15 cellular contexts compared by ENCODE assay signal in genomic region chr2:37332560-37332959, GRCh38. TPM values are rescaled to one million over a fixed set of nuclear protein-coding genes. Genes with fewer than 3 reads are reported as not detected.
DNase-seq lines count a peak whose midpoint lies in the region; ATAC-seq, FAIRE-seq and TF ChIP-seq lines count a peak whose summit lies in the region.
"Had no signal": no experiment of that assay in that cellular context is flagged by ENCODE, and none has a peak within 500 bp of the region (broad histone marks: within the 10 kb centered on the region; RNA-seq: fewer than 3 reads in every experiment).

No MANE protein-coding gene starts in this region.

- H3K4me3 Mint-ChIP-seq in effector memory CD8-positive, alpha-beta T cell, result no peak overlapping the region
- H3K4me3 Mint-ChIP-seq: B cell; CD4-positive, alpha-beta memory T cell had no signal

- POLR2A ChIA-PET in A549 (lab: Yijun Ruan, JAX), result no interaction called here
- POLR2A ChIA-PET in HEK293 (lab: Yijun Ruan, JAX), result no interaction called here
- POLR2A ChIA-PET in OCI-LY7 (lab: Charles Lee), result interaction anchor here (1.0 kb wide), 1 partner anchor 10 kb away, joined by 4 read pairs; no protein-coding TSS in a partner anchor
- POLR2A ChIA-PET in H1 (lab: Charles Lee; ENCODE audit: partially characterized antibody), result no interaction called here

- no peak overlapping the region for H3K4me3 ChIP-seq in A549
- H3K4me3 ChIP-seq in HEK293 (ENCODE audit: low read depth, low read length), result no peak overlapping the region
- no peak overlapping the region for H3K4me3 ChIP-seq in OCI-LY7 (ENCODE audit: low read depth, low read length, poor library complexity, severe bottlenecking)
- H3K4me3 ChIP-seq in H1 (ENCODE audit: extremely low read depth in 1 of 4, insufficient read depth in 2 of 4, low read depth in 3 of 4, low read length in 4 of 4), result no peak overlapping the region

- no peaks in the 10 kb centered on the region for H3K9me2 ChIP-seq in OCI-LY7 (ENCODE audit: insufficient read depth, low read length)

- DNase-seq in A549 (ENCODE audit: low read depth in 1 of 2, low spot score in 1 of 2) (no peak), OCI-LY7 (ENCODE audit: low spot score) (no peak), H1 (ENCODE audit: low read depth in 1 of 2, low spot score in 2 of 2) (no peak), T1000 (lab: John Stamatoyannopoulos, UW) (no peak), HUDEP-2 (lab: John Stamatoyannopoulos, UW; ENCODE audit: unreplicated experiment in 76 of 76) (no peak)
- DNase-seq in effector memory CD8-positive, alpha-beta T cell, result no peak
- DNase-seq: C1 segment of cervical spinal cord; CD4-positive, alpha-beta memory T cell; DMS79 treated with DMSO at 0.1 percent for 48 hours; GDM1; KBM-7 had no signal

- H3K27me3 ChIP-seq in H1 (replicated peaks in 1 of 4; ENCODE audit: control insufficient read depth in 3 of 4, extremely low read depth in 1 of 4, insufficient read depth in 3 of 4, low read length in 3 of 4), result no peaks in the 10 kb centered on the region

- H3K4me2 ChIP-seq in A549 (no peak overlapping the region), OCI-LY7 (ENCODE audit: low read length) (peak overlapping the region; percentile 52; the same call in 1 of the 2 replicates), H1 (ENCODE audit: insufficient read depth in 1 of 2, low read depth in 2 of 2, low read length in 2 of 2) (no peak overlapping the region)

- no TSS peak for BruUV-seq in OCI-LY7 (replicated peaks; lab: Mats Ljungman, UMichigan)

- no peak overlapping the region for H2BK12ac ChIP-seq in H1 (ENCODE audit: low read depth, low read length)

- WGBS in A549 (ENCODE audit: missing lambda C conversion rate), result 86% methylated on average over 3 of the region's 3 CpGs
- 85% methylated on average over 3 of the region's 3 CpGs; no CpG with 5 or more reads in 1 of the 2 experiments for WGBS in H1 (ENCODE audit: extremely low coverage in 1 of 2, insufficient coverage in 1 of 2, insufficient read length in 1 of 2, insufficient replicate concordance in 2 of 2, low coverage in 1 of 2, low lambda C conversion rate in 2 of 2, missing lambda C conversion rate in 1 of 2), 2 experiments

- peaks cover 0 to under 1% of the 10 kb centered on the region in 2 donors for H3K27me3 Mint-ChIP-seq in effector memory CD8-positive, alpha-beta T cell

- H2BK20ac ChIP-seq in H1 (ENCODE audit: low read length), result no peak overlapping the region

- intact Hi-C loops in OCI-LY7 (cut with micrococcal nuclease; ENCODE audit: unreplicated experiment), result no loop called here

- H3K79me2 ChIP-seq in OCI-LY7 (ENCODE audit: insufficient read depth, low read depth, low read length) (peaks cover 16% of the 10 kb centered on the region; the same call in 1 of the 2 replicates), H1 (ENCODE audit: control insufficient read depth in 1 of 2, insufficient read depth in 2 of 2, low read length in 2 of 2) (no peaks in the 10 kb centered on the region)

- no peaks in the 10 kb centered on the region for H3K9me3 Mint-ChIP-seq in effector memory CD8-positive, alpha-beta T cell
- H3K9me3 Mint-ChIP-seq: CD4-positive, alpha-beta memory T cell had no signal

- H3K4me1 Mint-ChIP-seq in effector memory CD8-positive, alpha-beta T cell (ENCODE audit: low read depth in 2 of 2), result no peaks in the 10 kb centered on the region
- H3K4me1 Mint-ChIP-seq: CD4-positive, alpha-beta memory T cell had no signal

- FAIRE-seq in A549 (lab: Jason Lieb, UNC) (no peak), H1 (lab: Jason Lieb, UNC) (no peak)
- FAIRE-seq: GM12892, H54 had no signal

- no peaks in the 10 kb centered on the region for H3K23me2 ChIP-seq in H1 (ENCODE audit: low read depth, low read length)

- H3K18ac ChIP-seq in H1 (ENCODE audit: extremely low read depth, low read length), result no peak overlapping the region

- no peak overlapping the region for H3K27ac Mint-ChIP-seq in effector memory CD8-positive, alpha-beta T cell
- H3K27ac Mint-ChIP-seq: B cell; CD4-positive, alpha-beta memory T cell had no signal

- CTCF ChIA-PET in A549 (lab: Yijun Ruan, JAX), result no interaction called here
- CTCF ChIA-PET in HEK293 (lab: Yijun Ruan, JAX), result no interaction called here
- CTCF ChIA-PET in OCI-LY7 (lab: Charles Lee; ENCODE audit: unreplicated experiment), result no interaction called here
- CTCF ChIA-PET in H1 (lab: Charles Lee; ENCODE audit: partially characterized antibody), result no interaction called here

- H2BK15ac ChIP-seq in H1 (ENCODE audit: low read length), result no peak overlapping the region

- TF ChIP-seq EP300 in A549 (IDR thresholded peaks at IDR 0.05) (no peak), H1 (IDR thresholded peaks at IDR 0.05; ENCODE audit: borderline replicate concordance in 1 of 2, low read depth in 2 of 2, low read length in 2 of 2) (no peak)

- H3K9me3 ChIP-seq in A549 (no peaks in the 10 kb centered on the region), HEK293 (ENCODE audit: control insufficient read depth, insufficient read depth, low read depth, low read length) (no peaks in the 10 kb centered on the region), OCI-LY7 (ENCODE audit: low read length) (no peaks in the 10 kb centered on the region), H1 (ENCODE audit: insufficient read depth in 2 of 2, low read depth in 1 of 2, low read length in 1 of 2) (no peaks in the 10 kb centered on the region)

- H3K79me1 ChIP-seq in H1 (ENCODE audit: low read depth, low read length), result no peaks in the 10 kb centered on the region

- no peak overlapping the region; a peak in 1 of 7 replicates for H3K9ac ChIP-seq in H1 (replicated peaks in 1 of 4; ENCODE audit: extremely low read depth in 1 of 4, low read depth in 3 of 4, low read length in 3 of 4)

- no peaks in the 10 kb centered on the region for H4K20me1 ChIP-seq in OCI-LY7 (ENCODE audit: insufficient read depth, low read length)
- no peaks in the 10 kb centered on the region for H4K20me1 ChIP-seq in H1 (replicated peaks in 1 of 2; ENCODE audit: control insufficient read depth in 1 of 2, insufficient read depth in 2 of 2, low read length in 2 of 2)

- no peak overlapping the region for H2BK5ac ChIP-seq in H1 (ENCODE audit: low read depth, low read length)

- H3K4me1 ChIP-seq in A549 (no peaks in the 10 kb centered on the region), HEK293 (ENCODE audit: control insufficient read depth, insufficient read depth, low read length) (peaks cover 1% of the 10 kb centered on the region), OCI-LY7 (ENCODE audit: insufficient read depth, low read length, poor library complexity, severe bottlenecking) (peaks cover 57% of the 10 kb centered on the region), H1 (replicated peaks in 1 of 4; ENCODE audit: control insufficient read depth in 3 of 4, insufficient read depth in 4 of 4, low read length in 3 of 4) (no peaks in the 10 kb centered on the region)

- no peak overlapping the region for H2AK5ac ChIP-seq in H1 (ENCODE audit: low read depth, low read length)

- no peak overlapping the region for H4K8ac ChIP-seq in H1 (ENCODE audit: extremely low read depth, insufficient read depth, low read length)

- H3K14ac ChIP-seq in H1 (ENCODE audit: insufficient read length), result no peak overlapping the region

- no peak for ATAC-seq in A549
- no peak for ATAC-seq in effector memory CD8-positive, alpha-beta T cell (replicated peaks)

- H2BK120ac ChIP-seq in H1 (replicated peaks; ENCODE audit: low read depth, low read length), result no peak overlapping the region

- H3K4ac ChIP-seq in H1 (replicated peaks; ENCODE audit: insufficient read length, low read depth, low read length), result no peak overlapping the region

- H3K36me3 Mint-ChIP-seq in effector memory CD8-positive, alpha-beta T cell (ENCODE audit: insufficient read depth), result no peaks in the 10 kb centered on the region
- H3K36me3 Mint-ChIP-seq: CD4-positive, alpha-beta memory T cell had no signal

- H3K36me3 ChIP-seq in HEK293 (ENCODE audit: control insufficient read depth in 2 of 2, insufficient read depth in 1 of 2, low read length in 2 of 2), result no peaks in the 10 kb centered on the region
- no peaks in the 10 kb centered on the region for H3K36me3 ChIP-seq in OCI-LY7 (ENCODE audit: insufficient read depth, low read length)
- H3K36me3 ChIP-seq in H1 (ENCODE audit: control insufficient read depth in 2 of 4, insufficient read depth in 4 of 4, low read length in 3 of 4), result no peaks in the 10 kb centered on the region

- H4K5ac ChIP-seq in H1 (ENCODE audit: insufficient read length, low read depth, low read length), result no peak overlapping the region

- H2AFZ ChIP-seq in OCI-LY7 (ENCODE audit: low read length) (no peak overlapping the region), H1 (ENCODE audit: low read length) (no peak overlapping the region)

- H4K91ac ChIP-seq in H1 (replicated peaks; ENCODE audit: insufficient read length, low read length), result no peak overlapping the region

- TF ChIP-seq POLR2A in A549 (IDR thresholded peaks at IDR 0.05; ENCODE audit: low read length) (no peak), H1 (IDR thresholded peaks at IDR 0.05; ENCODE audit: control extremely low read depth in 1 of 2, low read depth in 2 of 2, low read length in 2 of 2) (no peak)

- H3K23ac ChIP-seq in H1 (ENCODE audit: insufficient read length), result no peak overlapping the region

- no peak overlapping the region for H3K56ac ChIP-seq in H1 (replicated peaks; ENCODE audit: insufficient read length, low read depth, low read length)

- no peak overlapping the region for H3K27ac ChIP-seq in A549
- no peak overlapping the region for H3K27ac ChIP-seq in HEK293 (ENCODE audit: extremely low read depth, low read depth, low read length)
- H3K27ac ChIP-seq in OCI-LY7 (ENCODE audit: low read depth, low read length, poor library complexity, severe bottlenecking), result no peak overlapping the region
- no peak overlapping the region for H3K27ac ChIP-seq in H1 (ENCODE audit: low read depth, low read length)

- TF ChIP-seq CTCF in A549 (IDR thresholded peaks at IDR 0.05) (no peak), HEK293 (tag by site-specific recombination; IDR thresholded peaks at IDR 0.05) (no peak), OCI-LY7 (conservative IDR thresholded peaks at IDR 0.05; ENCODE audit: low read length) (no peak), H1 (IDR thresholded peaks at IDR 0.05; ENCODE audit: control extremely low read depth in 1 of 3, insufficient read depth in 1 of 3, low read depth in 1 of 3, low read length in 3 of 3) (no peak)

- TF ChIP-seq RAD21 in A549 (conservative IDR thresholded peaks at IDR 0.05 in 1 of 2, IDR thresholded peaks at IDR 0.05 in 1 of 2), result no peak
- no peak for TF ChIP-seq RAD21 in H1 (IDR thresholded peaks at IDR 0.05 in 1 of 2, conservative IDR thresholded peaks at IDR 0.05 in 1 of 2; ENCODE audit: low read depth in 2 of 2, low read length in 2 of 2)

RNA-seq across cellular contexts. Expression of gene PRKD3, which starts 7.9 kb away (rescaled TPM):
- polyA plus RNA-seq in A549 (2011; rRNA removed) (26.9 and 28.9 TPM in 2 replicates), A549 (2017; fragmentation: RNase III; extraction: RNeasy Plus Mini Kit Qiagen cat#74134 plus additional on column Dnase treatment) (16.1 to 18.2 TPM (median 16.6 TPM) in 3 replicates), H1 (2011; rRNA removed) (10.0 and 12.0 TPM in 2 replicates)
- polyA plus RNA-seq in A549 (2012; cell fraction: cytosol; rRNA removed), result 5.2 and 6.6 TPM in 2 replicates
- 3.6 and 5.1 TPM in 2 replicates for polyA plus RNA-seq in A549 (2012; cell fraction: nucleus; rRNA removed)
- 19.1 and 22.3 TPM in 2 replicates for polyA minus RNA-seq in A549 (2011; rRNA and poly(A)+ RNA removed)
- 63.2 and 74.3 TPM in 2 replicates for total RNA-seq in OCI-LY7 (2014; rRNA removed; shearing (Covaris generic))
- 174 and 185 TPM in 2 replicates for total RNA-seq in OCI-LY7 (2022)
- total RNA-seq in H1 (2021; fragmentation: NEBNext Ultra II Directional; extraction: Animal tissue kit (Norgen Biotek cat#: 25700)), result 55.2 and 63.3 TPM in 2 replicates
- 19.0 TPM for polyA plus RNA-seq in H1 (2011; cell fraction: cytosol; rRNA removed)
- 17.9 TPM for polyA plus RNA-seq in H1 (2011; cell fraction: nucleus; rRNA removed)
- 15.6 to 30.7 TPM (median 21.9 TPM) in 4 replicates for polyA plus RNA-seq in H1 (2012, experiment 1 of 2)
- polyA plus RNA-seq in H1 (2012, experiment 2 of 2), result 2.3 TPM
- 20.4 TPM for polyA plus RNA-seq in H1 (2013, experiment 1 of 2)
- polyA plus RNA-seq in H1 (2013, experiment 2 of 2), result 21.2 TPM
- polyA minus RNA-seq in H1 (2011; rRNA and poly(A)+ RNA removed), result 45.2 and 66.6 TPM in 2 replicates
- 30.8 TPM for polyA minus RNA-seq in H1 (2011; cell fraction: cytosol; rRNA and poly(A)+ RNA removed)
- polyA minus RNA-seq in H1 (2011; cell fraction: nucleus; rRNA and poly(A)+ RNA removed), result 93.0 TPM

RNA-seq across cellular contexts. Expression of gene QPCT, which starts 11.9 kb away (rescaled TPM):
- polyA plus RNA-seq in A549 (2011; rRNA removed) (42.7 and 68.7 TPM in 2 replicates), A549 (2017; fragmentation: RNase III; extraction: RNeasy Plus Mini Kit Qiagen cat#74134 plus additional on column Dnase treatment) (16.6 to 20.0 TPM (median 18.7 TPM) in 3 replicates), H1 (2011; rRNA removed) (4.3 TPM in 2 replicates)
- 6.6 and 9.2 TPM in 2 replicates for polyA plus RNA-seq in A549 (2012; cell fraction: cytosol; rRNA removed)
- polyA plus RNA-seq in A549 (2012; cell fraction: nucleus; rRNA removed), result 6.0 and 7.1 TPM in 2 replicates
- 42.8 and 63.3 TPM in 2 replicates for polyA minus RNA-seq in A549 (2011; rRNA and poly(A)+ RNA removed)
- 3.5 and 8.2 TPM in 2 replicates for total RNA-seq in OCI-LY7 (2014; rRNA removed; shearing (Covaris generic))
- total RNA-seq in OCI-LY7 (2022), result 42.9 and 52.6 TPM in 2 replicates
- total RNA-seq in H1 (2021; fragmentation: NEBNext Ultra II Directional; extraction: Animal tissue kit (Norgen Biotek cat#: 25700)), result 3.9 and 4.0 TPM in 2 replicates
- polyA plus RNA-seq in H1 (2011; cell fraction: cytosol; rRNA removed), result 4.5 TPM
- polyA plus RNA-seq in H1 (2011; cell fraction: nucleus; rRNA removed), result 7.4 TPM
- 2.5 to 4.9 TPM (median 3.5 TPM) in 4 replicates for polyA plus RNA-seq in H1 (2012, experiment 1 of 2)
- polyA plus RNA-seq in H1 (2012, experiment 2 of 2), result 0.49 TPM
- polyA plus RNA-seq in H1 (2013, experiment 1 of 2), result 7.3 TPM
- 9.2 TPM for polyA plus RNA-seq in H1 (2013, experiment 2 of 2)
- 9.7 and 12.7 TPM in 2 replicates for polyA minus RNA-seq in H1 (2011; rRNA and poly(A)+ RNA removed)
- 2.0 TPM for polyA minus RNA-seq in H1 (2011; cell fraction: cytosol; rRNA and poly(A)+ RNA removed)
- 1.5 TPM for polyA minus RNA-seq in H1 (2011; cell fraction: nucleus; rRNA and poly(A)+ RNA removed)
